Comparison of ENCODE assay signal across 1 cellular context in genomic region chr1:201466492-201466891, GRCh38.
TF ChIP-seq lines count a peak whose summit lies in the region.

No MANE protein-coding gene starts in this region.

TF ChIP-seq in HCT116, 20 proteins besides CTCF, POLR2A, EP300 and RAD21:
- TF ChIP-seq TCF7L2 (IDR thresholded peaks at IDR 0.05; ENCODE audit: borderline replicate concordance, extremely low read depth, insufficient read depth, insufficient read length) (no peak), MAX (IDR thresholded peaks at IDR 0.05) (no peak), EZH2phosphoT487 (IDR thresholded peaks at IDR 0.05; ENCODE audit: borderline replicate concordance) (no peak), EGR1 (IDR thresholded peaks at IDR 0.05; ENCODE audit: low read depth) (no peak), ZFX (IDR thresholded peaks at IDR 0.05) (no peak)
